ENCODE assay signal across 2 cellular contexts in the genomic region with DNA sequence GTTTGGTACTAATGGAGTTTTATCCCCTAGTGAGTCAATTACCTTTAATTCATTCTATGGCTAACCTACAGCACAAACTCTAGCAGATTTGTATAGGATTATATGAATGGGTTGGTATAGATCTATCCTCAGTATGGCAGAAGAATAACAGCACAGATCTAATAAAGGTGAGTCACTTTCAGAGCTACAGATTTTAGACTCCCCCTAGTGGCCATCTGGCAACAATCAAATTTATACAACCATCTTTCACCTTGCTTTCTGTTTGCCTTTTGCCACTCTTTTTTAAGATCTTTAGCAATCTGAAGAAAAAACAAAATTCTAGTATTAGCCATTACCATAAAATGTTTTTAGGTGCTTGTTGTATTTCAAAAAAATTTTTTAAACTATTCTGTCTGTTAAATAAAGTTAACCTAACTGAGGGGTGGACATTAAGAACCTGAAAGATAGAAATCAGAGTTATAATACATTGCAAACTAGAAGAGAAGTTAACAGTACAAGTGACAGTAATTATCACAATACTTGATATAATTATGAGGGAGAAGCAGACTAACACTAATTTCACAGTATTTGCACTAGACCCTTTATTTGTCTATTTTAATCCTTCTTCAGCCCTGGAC.
TF ChIP-seq lines count a peak whose summit lies in the region.

No MANE protein-coding gene starts in this region.

TF ChIP-seq in GM23338, 12 proteins besides CTCF, POLR2A, EP300 and RAD21:
- no peak for TF ChIP-seq POLR2AphosphoS5 (IDR thresholded peaks at IDR 0.05; ENCODE audit: low read depth)
- TF ChIP-seq, protein P1, sequence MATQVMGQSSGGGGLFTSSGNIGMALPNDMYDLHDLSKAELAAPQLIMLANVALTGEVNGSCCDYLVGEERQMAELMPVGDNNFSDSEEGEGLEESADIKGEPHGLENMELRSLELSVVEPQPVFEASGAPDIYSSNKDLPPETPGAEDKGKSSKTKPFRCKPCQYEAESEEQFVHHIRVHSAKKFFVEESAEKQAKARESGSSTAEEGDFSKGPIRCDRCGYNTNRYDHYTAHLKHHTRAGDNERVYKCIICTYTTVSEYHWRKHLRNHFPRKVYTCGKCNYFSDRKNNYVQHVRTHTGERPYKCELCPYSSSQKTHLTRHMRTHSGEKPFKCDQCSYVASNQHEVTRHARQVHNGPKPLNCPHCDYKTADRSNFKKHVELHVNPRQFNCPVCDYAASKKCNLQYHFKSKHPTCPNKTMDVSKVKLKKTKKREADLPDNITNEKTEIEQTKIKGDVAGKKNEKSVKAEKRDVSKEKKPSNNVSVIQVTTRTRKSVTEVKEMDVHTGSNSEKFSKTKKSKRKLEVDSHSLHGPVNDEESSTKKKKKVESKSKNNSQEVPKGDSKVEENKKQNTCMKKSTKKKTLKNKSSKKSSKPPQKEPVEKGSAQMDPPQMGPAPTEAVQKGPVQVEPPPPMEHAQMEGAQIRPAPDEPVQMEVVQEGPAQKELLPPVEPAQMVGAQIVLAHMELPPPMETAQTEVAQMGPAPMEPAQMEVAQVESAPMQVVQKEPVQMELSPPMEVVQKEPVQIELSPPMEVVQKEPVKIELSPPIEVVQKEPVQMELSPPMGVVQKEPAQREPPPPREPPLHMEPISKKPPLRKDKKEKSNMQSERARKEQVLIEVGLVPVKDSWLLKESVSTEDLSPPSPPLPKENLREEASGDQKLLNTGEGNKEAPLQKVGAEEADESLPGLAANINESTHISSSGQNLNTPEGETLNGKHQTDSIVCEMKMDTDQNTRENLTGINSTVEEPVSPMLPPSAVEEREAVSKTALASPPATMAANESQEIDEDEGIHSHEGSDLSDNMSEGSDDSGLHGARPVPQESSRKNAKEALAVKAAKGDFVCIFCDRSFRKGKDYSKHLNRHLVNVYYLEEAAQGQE (IDR thresholded peaks at IDR 0.05; ENCODE audit: unreplicated experiment): no peak
- TF ChIP-seq EZH2phosphoT487 (IDR thresholded peaks at IDR 0.05; ENCODE audit: unreplicated experiment): no peak

TF ChIP-seq in SK-N-SH, 30 proteins besides CTCF, POLR2A, EP300 and RAD21:
- TF ChIP-seq TAF1 (IDR thresholded peaks at IDR 0.05; ENCODE audit: borderline replicate concordance, low read depth, low read length) (no peak), PBX3 (IDR thresholded peaks at IDR 0.05) (no peak), FOSL2 (IDR thresholded peaks at IDR 0.05; ENCODE audit: borderline replicate concordance, low read depth) (peak; percentile 42; the same call in 1 of the 2 replicates), CHD2 (IDR thresholded peaks at IDR 0.05; ENCODE audit: low read length, partially characterized antibody) (no peak), NFIC (IDR thresholded peaks at IDR 0.05; ENCODE audit: borderline replicate concordance) (no peak), MEF2A (IDR thresholded peaks at IDR 0.05; ENCODE audit: borderline replicate concordance, low read depth) (no peak), EZH2phosphoT487 (IDR thresholded peaks at IDR 0.05; ENCODE audit: borderline replicate concordance, low read depth) (no peak), FOXJ3 (CRISPR knock-in tag; IDR thresholded peaks at IDR 0.05) (no peak), MAX (IDR thresholded peaks at IDR 0.05; ENCODE audit: low read depth) (no peak), SMC3 (IDR thresholded peaks at IDR 0.05; ENCODE audit: low read depth, low read length) (peak; percentile 56), TCF12 (IDR thresholded peaks at IDR 0.05) (no peak), RFX5 (IDR thresholded peaks at IDR 0.05; ENCODE audit: low read length) (no peak), YY1 (IDR thresholded peaks at IDR 0.05; ENCODE audit: low read depth) (no peak), GABPA (IDR thresholded peaks at IDR 0.05; ENCODE audit: low read depth) (no peak), FOXM1 (IDR thresholded peaks at IDR 0.05; ENCODE audit: low read depth) (no peak), RXRA (IDR thresholded peaks at IDR 0.05; ENCODE audit: borderline replicate concordance, low read depth) (no peak), RCOR1 (IDR thresholded peaks at IDR 0.05; ENCODE audit: low read length) (no peak), TEAD4 (IDR thresholded peaks at IDR 0.05; ENCODE audit: borderline replicate concordance, insufficient read depth) (no peak), JUND (IDR thresholded peaks at IDR 0.05) (peak; percentile 27; the same call in 1 of the 2 replicates), NRF1 (IDR thresholded peaks at IDR 0.05; ENCODE audit: low read depth, low read length) (no peak), GATA2 (CRISPR knock-in tag; IDR thresholded peaks at IDR 0.05) (no peak)
- TF ChIP-seq, protein P2, sequence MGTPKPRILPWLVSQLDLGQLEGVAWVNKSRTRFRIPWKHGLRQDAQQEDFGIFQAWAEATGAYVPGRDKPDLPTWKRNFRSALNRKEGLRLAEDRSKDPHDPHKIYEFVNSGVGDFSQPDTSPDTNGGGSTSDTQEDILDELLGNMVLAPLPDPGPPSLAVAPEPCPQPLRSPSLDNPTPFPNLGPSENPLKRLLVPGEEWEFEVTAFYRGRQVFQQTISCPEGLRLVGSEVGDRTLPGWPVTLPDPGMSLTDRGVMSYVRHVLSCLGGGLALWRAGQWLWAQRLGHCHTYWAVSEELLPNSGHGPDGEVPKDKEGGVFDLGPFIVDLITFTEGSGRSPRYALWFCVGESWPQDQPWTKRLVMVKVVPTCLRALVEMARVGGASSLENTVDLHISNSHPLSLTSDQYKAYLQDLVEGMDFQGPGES (IDR thresholded peaks at IDR 0.05; ENCODE audit: low read depth, low read length): no peak
- TF ChIP-seq, protein P3, sequence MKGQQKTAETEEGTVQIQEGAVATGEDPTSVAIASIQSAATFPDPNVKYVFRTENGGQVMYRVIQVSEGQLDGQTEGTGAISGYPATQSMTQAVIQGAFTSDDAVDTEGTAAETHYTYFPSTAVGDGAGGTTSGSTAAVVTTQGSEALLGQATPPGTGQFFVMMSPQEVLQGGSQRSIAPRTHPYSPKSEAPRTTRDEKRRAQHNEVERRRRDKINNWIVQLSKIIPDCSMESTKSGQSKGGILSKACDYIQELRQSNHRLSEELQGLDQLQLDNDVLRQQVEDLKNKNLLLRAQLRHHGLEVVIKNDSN (IDR thresholded peaks at IDR 0.05; ENCODE audit: borderline replicate concordance, low read depth): no peak
- TF ChIP-seq, protein P4, sequence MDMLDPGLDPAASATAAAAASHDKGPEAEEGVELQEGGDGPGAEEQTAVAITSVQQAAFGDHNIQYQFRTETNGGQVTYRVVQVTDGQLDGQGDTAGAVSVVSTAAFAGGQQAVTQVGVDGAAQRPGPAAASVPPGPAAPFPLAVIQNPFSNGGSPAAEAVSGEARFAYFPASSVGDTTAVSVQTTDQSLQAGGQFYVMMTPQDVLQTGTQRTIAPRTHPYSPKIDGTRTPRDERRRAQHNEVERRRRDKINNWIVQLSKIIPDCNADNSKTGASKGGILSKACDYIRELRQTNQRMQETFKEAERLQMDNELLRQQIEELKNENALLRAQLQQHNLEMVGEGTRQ (IDR thresholded peaks at IDR 0.05; ENCODE audit: borderline replicate concordance, low read depth, low read length): no peak
- TF ChIP-seq, protein P1 (IDR thresholded peaks at IDR 0.05; ENCODE audit: low read depth, low read length): no peak
TF ChIP-seq in SK-N-SH: peak in this region for 3.
